6 cellular contexts compared by ENCODE assay signal in the genomic region with DNA sequence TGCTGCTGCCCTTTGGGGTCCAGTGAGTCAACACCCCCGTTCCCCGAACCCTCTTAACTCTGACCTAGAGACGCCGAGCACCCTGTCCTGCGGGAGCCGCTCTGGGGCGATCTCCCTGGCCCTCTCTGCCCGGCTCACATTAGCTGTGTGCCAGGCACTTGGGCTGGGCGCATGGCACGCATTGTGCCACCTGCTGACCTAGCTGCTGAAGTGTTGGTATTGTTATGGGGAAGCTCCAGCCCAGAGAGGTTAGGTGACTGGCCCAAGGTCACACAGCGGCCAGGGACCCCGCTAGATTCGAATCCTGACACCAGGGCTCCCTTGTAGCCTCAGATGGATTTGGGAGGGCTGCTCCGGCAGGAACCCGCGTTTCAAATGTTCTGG. TPM values are rescaled to one million over a fixed set of nuclear protein-coding genes. Genes with fewer than 3 reads are reported as not detected.
A peak's percentile ranks its signal among the peaks of the same experiment; 100 is the strongest.
DNase-seq lines count a peak whose midpoint lies in the region; ATAC-seq, FAIRE-seq and TF ChIP-seq lines count a peak whose summit lies in the region.

No MANE protein-coding gene starts in this region.

- RAD21 ChIA-PET in GM12878 (lab: Charles Lee; ENCODE audit: unreplicated experiment), result interaction anchor here (0.7 to 2.0 kb wide), 7 partner anchors 14 to 210 kb away, joined by 3 to 6 read pairs (median 4); no protein-coding TSS in a partner anchor

- in situ Hi-C loops in GM12878 (cut with MboI), result no loop called here

- TF ChIP-seq EP300 in GM12878 (IDR thresholded peaks at IDR 0.05; ENCODE audit: borderline replicate concordance in 1 of 2, control insufficient read depth in 1 of 2, low read depth in 2 of 2, low read length in 2 of 2), result no peak

- H3K79me2 ChIP-seq in GM12878 (ENCODE audit: control insufficient read depth, insufficient read depth, low read length), result peaks cover 16% of the 10 kb centered on the region

- CTCF ChIA-PET in GM12878 (lab: Yijun Ruan, JAX), result interaction anchor here (1.0 to 1.8 kb wide), 7 partner anchors 13 to 127 kb away, joined by 3 to 7 read pairs (median 5); partner anchors contain the start of genes NAGLU and PSMC3IP

- H3K4me3 Mint-ChIP-seq in HFFc6, result peak overlapping the region; percentile 91
- peak overlapping the region; percentile 84 to 95 (median 92) for H3K4me3 Mint-ChIP-seq in naive thymus-derived CD8-positive, alpha-beta T cell

- no peaks in the 10 kb centered on the region; a peak in 1 of 4 replicates for H3K36me3 ChIP-seq in GM12878 (ENCODE audit: control insufficient read depth in 2 of 2, insufficient read depth in 2 of 2, low read length in 1 of 2)

- no peak for TF ChIP-seq POLR2A in GM12878 (IDR thresholded peaks at IDR 0.05; ENCODE audit: low read depth, low read length)

- intact Hi-C loops in GM12878 (cut with micrococcal nuclease; ENCODE audit: unreplicated experiment), result no loop called here

- ATAC-seq in GM12878, result peak; percentile 44
- peak in 1 of 2 donors; percentile 28 for ATAC-seq in naive thymus-derived CD8-positive, alpha-beta T cell

- H4K20me1 ChIP-seq in GM12878 (ENCODE audit: control insufficient read depth, insufficient read depth), result no peaks in the 10 kb centered on the region

- no peak for FAIRE-seq in GM12878 (lab: Jason Lieb, UNC)

- peak overlapping the region; percentile 88 for H3K27ac Mint-ChIP-seq in HFFc6
- H3K27ac Mint-ChIP-seq in naive thymus-derived CD8-positive, alpha-beta T cell, result peak overlapping the region; percentile 66 to 96 (median 94)

- peak overlapping the region; percentile 81 for H3K27ac ChIP-seq in GM12878 (ENCODE audit: control insufficient read depth, insufficient read depth)

- peak overlapping the region; percentile 94 for H3K4me3 ChIP-seq in GM12878

- no peaks in the 10 kb centered on the region for H3K9me3 Mint-ChIP-seq in HFFc6
- no peaks in the 10 kb centered on the region for H3K9me3 Mint-ChIP-seq in naive thymus-derived CD8-positive, alpha-beta T cell

- TF ChIP-seq CTCF in HFFc6 (IDR thresholded peaks at IDR 0.05) (peak; percentile 19; the same call in 1 of the 2 replicates), GM12878 (IDR thresholded peaks at IDR 0.05 in 2 of 3, conservative IDR thresholded peaks at IDR 0.05 in 1 of 3; ENCODE audit: control insufficient read depth in 2 of 3, extremely low read depth in 1 of 3, insufficient read depth in 1 of 3, low read depth in 3 of 3, low read length in 3 of 3) (no peak; a peak in 1 of 6 replicates)

- no TSS peak for BruUV-seq in GM12878 (replicated peaks; lab: Mats Ljungman, UMichigan)

- WGBS in GM12878 (ENCODE audit: insufficient coverage, insufficient replicate concordance, low lambda C conversion rate, missing lambda C conversion rate), result 45% methylated on average over 16 of the region's 16 CpGs

- peaks cover 14% of the 10 kb centered on the region for H3K4me1 Mint-ChIP-seq in HFFc6 (ENCODE audit: low read depth)
- peaks cover 14 to 57% (median 39%) of the 10 kb centered on the region in 4 donors for H3K4me1 Mint-ChIP-seq in naive thymus-derived CD8-positive, alpha-beta T cell

- no peaks in the 10 kb centered on the region for H3K36me3 Mint-ChIP-seq in HFFc6 (ENCODE audit: low read depth)
- H3K36me3 Mint-ChIP-seq in naive thymus-derived CD8-positive, alpha-beta T cell, result peaks cover 0 to 2% (median 0%) of the 10 kb centered on the region in 3 donors

- H3K27me3 Mint-ChIP-seq in HFFc6 (ENCODE audit: insufficient read depth), result peaks cover 3% of the 10 kb centered on the region
- H3K27me3 Mint-ChIP-seq in naive thymus-derived CD8-positive, alpha-beta T cell, result no peaks in the 10 kb centered on the region

- H3K4me2 ChIP-seq in GM12878 (ENCODE audit: control insufficient read depth, insufficient read depth), result peak overlapping the region; percentile 89

- peak overlapping the region; percentile 75 for H3K9ac ChIP-seq in GM12878 (ENCODE audit: control insufficient read depth, insufficient read depth, low read length)

- POLR2A ChIA-PET in GM12878 (lab: Charles Lee), result interaction anchor here (1.0 to 1.7 kb wide), 5 partner anchors 12 to 814 kb away, joined by 3 to 13 read pairs (median 3); partner anchors contain the start of genes NAGLU and VPS25
- POLR2A ChIA-PET in naive thymus-derived CD8-positive, alpha-beta T cell (lab: Charles Lee), result interaction anchor here (0.8 to 2.6 kb wide), 12 partner anchors 9 to 239 kb away, joined by 3 to 16 read pairs (median 4); partner anchors contain the start of genes CAVIN1, MLX, NAGLU and RETREG3

- H3K4me1 ChIP-seq in GM12878 (ENCODE audit: control insufficient read depth, insufficient read depth, low read length), result peaks cover 5% of the 10 kb centered on the region

- H3K27me3 ChIP-seq in GM12878 (replicated peaks in 1 of 2; ENCODE audit: control insufficient read depth in 2 of 2, insufficient read depth in 2 of 2, low read length in 1 of 2), result no peaks in the 10 kb centered on the region

- no peaks in the 10 kb centered on the region for H3K9me3 ChIP-seq in GM12878 (replicated peaks; ENCODE audit: control insufficient read depth, insufficient read depth, low read length)

- no peak for DNase-seq in HFFc6
- no peak for DNase-seq in GM12878 (ENCODE audit: low read depth, low spot score)
- DNase-seq in naive thymus-derived CD8-positive, alpha-beta T cell, result no peak
- DNase-seq in NCI-H1105 (lab: John Stamatoyannopoulos, UW), result no peak
- DNase-seq in Ammon's horn (ENCODE audit: low spot score), result no peak
- no peak for DNase-seq in hippocampal formation (lab: John Stamatoyannopoulos, UW)

- H2AFZ ChIP-seq in GM12878 (ENCODE audit: control insufficient read depth, low read depth, low read length), result no peak overlapping the region

- TF ChIP-seq RAD21 in GM12878 (IDR thresholded peaks at IDR 0.05; ENCODE audit: insufficient read depth, low read depth, low read length), result no peak

- SMC1A ChIA-PET in GM12878 (lab: Charles Lee; ENCODE audit: uncharacterized antibody, unreplicated experiment), result interaction anchor here (1.3 kb wide), 1 partner anchor 210 kb away, joined by 3 read pairs; no protein-coding TSS in a partner anchor

RNA-seq across cellular contexts. Expression of gene HSD17B1, which starts 1.1 kb away (rescaled TPM):
- total RNA-seq in HFFc6 (2021; fragmentation: NEBNext Ultra II Directional; extraction: Animal tissue kit (Norgen Biotek cat#: 25700)), result 1 to 10 TPM in 4 of 6 experiments, under 1 TPM in 2; 0.66 to 1.5 (median 1.1) TPM
- total RNA-seq in GM12878 (2013; cell fraction: nucleolus; rRNA removed), result 1.6 and 2.3 TPM in 2 replicates
- total RNA-seq in GM12878 (2014; rRNA removed) (0.44 and 1.1 TPM in 2 replicates), GM12878 (2014; rRNA removed; fragmentation: Illumina TruSeq; extraction: Trizol) (0.14 and 0.36 TPM in 2 replicates), GM12878 (2021) (0.61 and 0.67 TPM in 2 replicates)
- polyA plus RNA-seq in GM12878 (2011; ENCODE audit: low read depth), result 0.63 TPM
- polyA plus RNA-seq in GM12878 (2011; rRNA removed) (0.19 and 0.29 TPM in 2 replicates), GM12878 (2014; fragmentation: Illumina TruSeq; extraction: Trizol) (0.06 and 0.15 TPM in 2 replicates), GM12878 (2014; fragmentation: Nextera tagmentation; extraction: Ambion mirVana) (under 1 TPM; 0.21 to 0.26 TPM), GM12878 (2014; rRNA removed) (0.22 and 0.47 TPM in 2 replicates), GM12878 (2016; fragmentation: Nextera tagmentation; extraction: Ambion mirVana) (1 to 10 TPM in 1 of 2 experiments, under 1 TPM in 1; 0.73 to 1.1 TPM)
- polyA plus RNA-seq in GM12878 (2011; cell fraction: cytosol; rRNA removed), result 0.39 and 0.65 TPM in 2 replicates
- polyA plus RNA-seq in GM12878 (2011; cell fraction: nucleus; rRNA removed), result 0.86 and 0.99 TPM in 2 replicates
- polyA plus RNA-seq in GM12878 (2012), result 0.53 and 0.89 TPM in 2 replicates
- polyA minus RNA-seq in GM12878 (2011; rRNA and poly(A)+ RNA removed), result 0.15 and 0.72 TPM in 2 replicates
- not detected in 2 replicates for polyA minus RNA-seq in GM12878 (2011; cell fraction: cytosol; rRNA and poly(A)+ RNA removed)
- 0.60 and 1.7 TPM in 2 replicates for polyA minus RNA-seq in GM12878 (2011; cell fraction: nucleus; rRNA and poly(A)+ RNA removed)
- 1 to 10 TPM; 1.4 to 2.1 TPM for total RNA-seq in naive thymus-derived CD8-positive, alpha-beta T cell
- under 1 TPM; 0.18 to 0.98 (median 0.24) TPM for polyA plus RNA-seq in naive thymus-derived CD8-positive, alpha-beta T cell

RNA-seq across cellular contexts. Expression of gene COASY, which starts 8.1 kb away (rescaled TPM):
- 10 to 100 TPM; 64.6 to 77.6 (median 71.1) TPM for total RNA-seq in HFFc6 (2021; fragmentation: NEBNext Ultra II Directional; extraction: Animal tissue kit (Norgen Biotek cat#: 25700))
- total RNA-seq in GM12878 (2013; cell fraction: nucleolus; rRNA removed), result 25.0 and 29.9 TPM in 2 replicates
- total RNA-seq in GM12878 (2014; rRNA removed), result 27.8 and 31.3 TPM in 2 replicates
- 18.6 TPM in 2 replicates for total RNA-seq in GM12878 (2014; rRNA removed; fragmentation: Illumina TruSeq; extraction: Trizol)
- 81.9 and 88.5 TPM in 2 replicates for total RNA-seq in GM12878 (2021)
- polyA plus RNA-seq in GM12878 (2011; ENCODE audit: low read depth), result 32.2 TPM
- 19.9 and 33.1 TPM in 2 replicates for polyA plus RNA-seq in GM12878 (2011; rRNA removed)
- polyA plus RNA-seq in GM12878 (2011; cell fraction: cytosol; rRNA removed), result 43.3 and 50.8 TPM in 2 replicates
- 260 and 275 TPM in 2 replicates for polyA plus RNA-seq in GM12878 (2011; cell fraction: nucleus; rRNA removed)
- 64.1 and 86.9 TPM in 2 replicates for polyA plus RNA-seq in GM12878 (2012)
- polyA plus RNA-seq in GM12878 (2014; fragmentation: Illumina TruSeq; extraction: Trizol), result 28.0 and 38.1 TPM in 2 replicates
- 10 to 100 TPM; 39.8 to 46.6 TPM for polyA plus RNA-seq in GM12878 (2014; fragmentation: Nextera tagmentation; extraction: Ambion mirVana)
- 52.5 and 57.8 TPM in 2 replicates for polyA plus RNA-seq in GM12878 (2014; rRNA removed)
- polyA plus RNA-seq in GM12878 (2016; fragmentation: Nextera tagmentation; extraction: Ambion mirVana), result 10 to 100 TPM; 88.1 to 93.9 TPM
- 21.3 and 34.8 TPM in 2 replicates for polyA minus RNA-seq in GM12878 (2011; rRNA and poly(A)+ RNA removed)
- 23.2 and 23.4 TPM in 2 replicates for polyA minus RNA-seq in GM12878 (2011; cell fraction: cytosol; rRNA and poly(A)+ RNA removed)
- polyA minus RNA-seq in GM12878 (2011; cell fraction: nucleus; rRNA and poly(A)+ RNA removed), result 28.2 and 43.9 TPM in 2 replicates
- 10 to 100 TPM; 67.0 to 72.3 TPM for total RNA-seq in naive thymus-derived CD8-positive, alpha-beta T cell
- 10 to 100 TPM; 48.3 to 67.9 (median 65.5) TPM for polyA plus RNA-seq in naive thymus-derived CD8-positive, alpha-beta T cell

RNA-seq across cellular contexts. Expression of gene MLX, which starts 13.0 kb away (rescaled TPM):
- 10 to 100 TPM; 40.7 to 48.3 (median 47.0) TPM for total RNA-seq in HFFc6 (2021; fragmentation: NEBNext Ultra II Directional; extraction: Animal tissue kit (Norgen Biotek cat#: 25700))
- total RNA-seq in GM12878 (2013; cell fraction: nucleolus; rRNA removed), result 60.5 and 62.5 TPM in 2 replicates
- total RNA-seq in GM12878 (2014; rRNA removed), result 37.1 and 39.5 TPM in 2 replicates
- total RNA-seq in GM12878 (2014; rRNA removed; fragmentation: Illumina TruSeq; extraction: Trizol), result 34.1 and 34.4 TPM in 2 replicates
- 38.3 and 41.5 TPM in 2 replicates for total RNA-seq in GM12878 (2021)
- polyA plus RNA-seq in GM12878 (2011; ENCODE audit: low read depth), result 23.2 TPM
- polyA plus RNA-seq in GM12878 (2011; rRNA removed), result 41.2 and 48.9 TPM in 2 replicates
- 46.2 and 53.0 TPM in 2 replicates for polyA plus RNA-seq in GM12878 (2011; cell fraction: cytosol; rRNA removed)
- polyA plus RNA-seq in GM12878 (2011; cell fraction: nucleus; rRNA removed), result 103 and 133 TPM in 2 replicates
- 30.5 and 32.5 TPM in 2 replicates for polyA plus RNA-seq in GM12878 (2012)
- polyA plus RNA-seq in GM12878 (2014; fragmentation: Illumina TruSeq; extraction: Trizol), result 59.2 and 61.1 TPM in 2 replicates
- polyA plus RNA-seq in GM12878 (2014; fragmentation: Nextera tagmentation; extraction: Ambion mirVana), result 10 to 100 TPM; 38.3 to 49.1 TPM
- 65.0 and 66.1 TPM in 2 replicates for polyA plus RNA-seq in GM12878 (2014; rRNA removed)
- polyA plus RNA-seq in GM12878 (2016; fragmentation: Nextera tagmentation; extraction: Ambion mirVana), result 10 to 100 TPM; 40.6 to 47.4 TPM
- polyA minus RNA-seq in GM12878 (2011; rRNA and poly(A)+ RNA removed), result 65.2 and 81.9 TPM in 2 replicates
- polyA minus RNA-seq in GM12878 (2011; cell fraction: cytosol; rRNA and poly(A)+ RNA removed), result 16.7 and 28.9 TPM in 2 replicates
- 34.8 and 58.3 TPM in 2 replicates for polyA minus RNA-seq in GM12878 (2011; cell fraction: nucleus; rRNA and poly(A)+ RNA removed)
- total RNA-seq in naive thymus-derived CD8-positive, alpha-beta T cell, result 10 to 100 TPM; 58.2 to 67.8 TPM
- polyA plus RNA-seq in naive thymus-derived CD8-positive, alpha-beta T cell, result 10 to 100 TPM; 24.6 to 47.1 (median 25.0) TPM

RNA-seq across cellular contexts. Expression of gene NAGLU, which starts 17.8 kb away (rescaled TPM):
- total RNA-seq in HFFc6 (2021; fragmentation: NEBNext Ultra II Directional; extraction: Animal tissue kit (Norgen Biotek cat#: 25700)), result 10 to 100 TPM; 38.7 to 43.1 (median 39.9) TPM
- 41.7 and 43.3 TPM in 2 replicates for total RNA-seq in GM12878 (2013; cell fraction: nucleolus; rRNA removed)
- total RNA-seq in GM12878 (2014; rRNA removed) (19.0 and 23.1 TPM in 2 replicates), GM12878 (2014; rRNA removed; fragmentation: Illumina TruSeq; extraction: Trizol) (8.2 and 8.5 TPM in 2 replicates), GM12878 (2021) (25.8 and 27.4 TPM in 2 replicates)
- 5.0 TPM for polyA plus RNA-seq in GM12878 (2011; ENCODE audit: low read depth)
- polyA plus RNA-seq in GM12878 (2011; rRNA removed) (4.6 and 9.3 TPM in 2 replicates), GM12878 (2014; fragmentation: Illumina TruSeq; extraction: Trizol) (2.4 and 6.8 TPM in 2 replicates), GM12878 (2014; fragmentation: Nextera tagmentation; extraction: Ambion mirVana) (under 1 TPM; 0.23 to 0.69 TPM), GM12878 (2014; rRNA removed) (27.5 and 34.8 TPM in 2 replicates), GM12878 (2016; fragmentation: Nextera tagmentation; extraction: Ambion mirVana) (10 to 100 TPM in 1 of 2 experiments, 1 to 10 TPM in 1; 2.9 to 19.6 TPM)
- polyA plus RNA-seq in GM12878 (2011; cell fraction: cytosol; rRNA removed), result 13.1 and 20.9 TPM in 2 replicates
- 56.0 and 60.4 TPM in 2 replicates for polyA plus RNA-seq in GM12878 (2011; cell fraction: nucleus; rRNA removed)
- 13.8 and 15.5 TPM in 2 replicates for polyA plus RNA-seq in GM12878 (2012)
- 7.9 and 20.1 TPM in 2 replicates for polyA minus RNA-seq in GM12878 (2011; rRNA and poly(A)+ RNA removed)
- 8.2 and 11.0 TPM in 2 replicates for polyA minus RNA-seq in GM12878 (2011; cell fraction: cytosol; rRNA and poly(A)+ RNA removed)
- polyA minus RNA-seq in GM12878 (2011; cell fraction: nucleus; rRNA and poly(A)+ RNA removed), result 23.8 and 27.5 TPM in 2 replicates
- 10 to 100 TPM; 26.4 to 28.5 TPM for total RNA-seq in naive thymus-derived CD8-positive, alpha-beta T cell
- polyA plus RNA-seq in naive thymus-derived CD8-positive, alpha-beta T cell, result 10 to 100 TPM in 2 of 3 donors, 1 to 10 TPM in 1; 8.0 to 16.2 (median 13.4) TPM

RNA-seq across cellular contexts. Expression of gene PSMC3IP, which starts 23.7 kb away (rescaled TPM):
- total RNA-seq in HFFc6 (2021; fragmentation: NEBNext Ultra II Directional; extraction: Animal tissue kit (Norgen Biotek cat#: 25700)), result 10 to 100 TPM in 5 of 6 experiments, 1 to 10 TPM in 1; 7.3 to 18.2 (median 16.0) TPM
- total RNA-seq in GM12878 (2013; cell fraction: nucleolus; rRNA removed), result 9.0 and 9.9 TPM in 2 replicates
- total RNA-seq in GM12878 (2014; rRNA removed), result 17.4 and 18.7 TPM in 2 replicates
- 12.0 and 12.1 TPM in 2 replicates for total RNA-seq in GM12878 (2014; rRNA removed; fragmentation: Illumina TruSeq; extraction: Trizol)
- total RNA-seq in GM12878 (2021), result 14.7 and 18.0 TPM in 2 replicates
- 9.6 TPM for polyA plus RNA-seq in GM12878 (2011; ENCODE audit: low read depth)
- 13.5 and 15.0 TPM in 2 replicates for polyA plus RNA-seq in GM12878 (2011; rRNA removed)
- polyA plus RNA-seq in GM12878 (2011; cell fraction: cytosol; rRNA removed), result 7.3 and 9.3 TPM in 2 replicates
- 29.3 and 29.5 TPM in 2 replicates for polyA plus RNA-seq in GM12878 (2011; cell fraction: nucleus; rRNA removed)
- 8.4 and 13.5 TPM in 2 replicates for polyA plus RNA-seq in GM12878 (2012)
- polyA plus RNA-seq in GM12878 (2014; fragmentation: Illumina TruSeq; extraction: Trizol), result 25.9 and 28.5 TPM in 2 replicates
- polyA plus RNA-seq in GM12878 (2014; fragmentation: Nextera tagmentation; extraction: Ambion mirVana), result 1 to 10 TPM; 6.8 to 7.1 TPM
- polyA plus RNA-seq in GM12878 (2014; rRNA removed), result 24.8 and 26.8 TPM in 2 replicates
- polyA plus RNA-seq in GM12878 (2016; fragmentation: Nextera tagmentation; extraction: Ambion mirVana), result 10 to 100 TPM; 33.1 to 34.5 TPM
- 10.9 and 11.5 TPM in 2 replicates for polyA minus RNA-seq in GM12878 (2011; rRNA and poly(A)+ RNA removed)
- 3.3 and 4.7 TPM in 2 replicates for polyA minus RNA-seq in GM12878 (2011; cell fraction: cytosol; rRNA and poly(A)+ RNA removed)
- 10.9 and 16.8 TPM in 2 replicates for polyA minus RNA-seq in GM12878 (2011; cell fraction: nucleus; rRNA and poly(A)+ RNA removed)
- 1 to 10 TPM; 3.3 to 4.6 TPM for total RNA-seq in naive thymus-derived CD8-positive, alpha-beta T cell
- 1 to 10 TPM in 1 of 3 donors, under 1 TPM in 2; 0.69 to 1.1 (median 0.71) TPM for polyA plus RNA-seq in naive thymus-derived CD8-positive, alpha-beta T cell
